ENCODE assay signal across 19 cellular contexts in the genomic region with DNA sequence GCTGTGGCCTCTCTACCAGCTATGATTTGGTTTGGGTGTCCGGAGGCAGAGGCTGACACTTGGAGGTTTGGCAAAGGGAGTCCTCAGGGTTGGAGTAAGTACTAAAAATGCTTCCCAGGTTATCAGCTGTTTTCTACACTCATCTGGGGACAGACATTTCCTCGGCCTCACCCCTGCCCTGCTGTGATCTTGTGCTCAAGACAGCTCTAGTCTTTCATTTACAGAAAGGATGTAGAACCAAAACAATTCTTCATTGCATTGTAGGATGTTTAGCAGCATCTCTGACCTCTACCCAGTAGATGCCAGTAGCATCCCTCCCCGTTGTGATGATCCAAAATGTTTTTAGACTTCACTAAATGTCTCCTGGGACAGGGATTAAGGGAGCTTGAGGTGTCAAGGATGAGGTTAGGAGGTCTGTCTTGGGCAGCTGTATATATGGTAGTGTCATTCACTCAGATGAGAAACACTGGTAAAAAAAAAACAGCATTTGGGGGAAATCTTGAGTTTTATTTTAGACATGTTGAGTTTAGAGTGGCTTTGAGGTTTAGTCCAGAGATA. TPM values are rescaled to one million over a fixed set of nuclear protein-coding genes. Genes with fewer than 3 reads are reported as not detected.
DNase-seq lines count a peak whose midpoint lies in the region; ATAC-seq lines count a peak whose summit lies in the region.
"Had no signal": no experiment of that assay in that cellular context is flagged by ENCODE, and none has a peak within 500 bp of the region (broad histone marks: within the 10 kb centered on the region; RNA-seq: fewer than 3 reads in every experiment).

No MANE protein-coding gene starts in this region.

- H3K27me3 ChIP-seq in SJCRH30, result no peaks in the 10 kb centered on the region
- H3K27me3 ChIP-seq in effector memory CD4-positive, alpha-beta T cell (replicated peaks; ENCODE audit: control insufficient read depth, insufficient read depth, low read length, poor library complexity, severe bottlenecking), result no peaks in the 10 kb centered on the region

- H3K4me3 ChIP-seq in SJCRH30, result peak overlapping the region; percentile 15; the same call in 1 of the 2 replicates
- H3K4me3 ChIP-seq in effector memory CD4-positive, alpha-beta T cell (ENCODE audit: insufficient read depth, low read depth, low read length, poor library complexity, severe bottlenecking), result no peak overlapping the region
- H3K4me3 ChIP-seq: K562, left ventricle myocardium inferior, thoracic aorta had no signal

- no peak for DNase-seq in activated naive CD4-positive, alpha-beta T cell (lab: John Stamatoyannopoulos, UW)
- peak; percentile 60 to 80 for DNase-seq in SJCRH30
- DNase-seq in effector memory CD4-positive, alpha-beta T cell, result no peak
- DNase-seq in NCI-H2107 (lab: John Stamatoyannopoulos, UW), result no peak
- DNase-seq in NK-92 (lab: John Stamatoyannopoulos, UW; ENCODE audit: unreplicated experiment), result no peak
- DNase-seq: activated CD4-positive, alpha-beta T cell treated with anti-CD3 and anti-CD28 coated beads for 48 hours; endodermal cell; GOT3; immature natural killer cell; left ventricle myocardium inferior; MV-4-11; NCI-H1930; NCI-H345 had no signal

- H3K27ac ChIP-seq in SJCRH30, result peak overlapping the region; percentile 99
- peak overlapping the region; percentile 11 for H3K27ac ChIP-seq in effector memory CD4-positive, alpha-beta T cell (ENCODE audit: insufficient read depth, low read length, poor library complexity, severe bottlenecking)
- H3K27ac ChIP-seq: left ventricle myocardium inferior, thoracic aorta had no signal

- ATAC-seq in HG02870 (IDR thresholded peaks at IDR 0.05; ENCODE audit: unreplicated experiment), result no peak
- ATAC-seq: K562 had no signal

- peak overlapping the region; percentile 90 for H3K27ac Mint-ChIP-seq in activated naive CD4-positive, alpha-beta T cell treated with anti-CD3 and anti-CD28 coated beads, Interleukin-2, amount 50 U/mL, for 24 hours
- H3K27ac Mint-ChIP-seq: endodermal cell, immature natural killer cell had no signal

- H3K4me1 Mint-ChIP-seq in activated naive CD4-positive, alpha-beta T cell treated with anti-CD3 and anti-CD28 coated beads, Interleukin-2, amount 50 U/mL, for 24 hours, result peaks cover 92% of the 10 kb centered on the region
- H3K4me1 Mint-ChIP-seq: immature natural killer cell had no signal

- peaks cover 39% of the 10 kb centered on the region for H3K4me1 ChIP-seq in SJCRH30
- H3K4me1 ChIP-seq in effector memory CD4-positive, alpha-beta T cell (ENCODE audit: control insufficient read depth, insufficient read depth, low read length, poor library complexity, severe bottlenecking), result peaks cover 71% of the 10 kb centered on the region

- H3K4me3 Mint-ChIP-seq in activated naive CD4-positive, alpha-beta T cell treated with anti-CD3 and anti-CD28 coated beads, Interleukin-2, amount 50 U/mL, for 24 hours, result peak overlapping the region; percentile 63
- H3K4me3 Mint-ChIP-seq: endodermal cell, immature natural killer cell had no signal

- peaks cover 44% of the 10 kb centered on the region for H3K36me3 Mint-ChIP-seq in activated naive CD4-positive, alpha-beta T cell treated with anti-CD3 and anti-CD28 coated beads, Interleukin-2, amount 50 U/mL, for 24 hours
- H3K36me3 Mint-ChIP-seq: immature natural killer cell had no signal

- no peaks in the 10 kb centered on the region for H3K9me3 ChIP-seq in SJCRH30 (replicated peaks)
- H3K9me3 ChIP-seq in effector memory CD4-positive, alpha-beta T cell (ENCODE audit: control insufficient read depth, low read length), result no peaks in the 10 kb centered on the region
- H3K9me3 ChIP-seq: left ventricle myocardium inferior, thoracic aorta had no signal

- H3K36me3 ChIP-seq in SJCRH30, result no peaks in the 10 kb centered on the region
- H3K36me3 ChIP-seq in effector memory CD4-positive, alpha-beta T cell (ENCODE audit: control insufficient read depth, insufficient read depth, low read length), result peaks cover 62% of the 10 kb centered on the region
- H3K36me3 ChIP-seq: left ventricle myocardium inferior, thoracic aorta had no signal

- H3K9me3 Mint-ChIP-seq in activated naive CD4-positive, alpha-beta T cell treated with anti-CD3 and anti-CD28 coated beads, Interleukin-2, amount 50 U/mL, for 24 hours, result peaks cover 7% of the 10 kb centered on the region
- H3K9me3 Mint-ChIP-seq: endodermal cell, immature natural killer cell had no signal

- H3K27me3 Mint-ChIP-seq in activated naive CD4-positive, alpha-beta T cell treated with anti-CD3 and anti-CD28 coated beads, Interleukin-2, amount 50 U/mL, for 24 hours, result no peaks in the 10 kb centered on the region

RNA-seq across cellular contexts. Expression of a gene that starts 26.6 kb away (rescaled TPM):
- 0.18 and 0.24 TPM in 2 replicates for total RNA-seq in SJCRH30 (2014; rRNA removed; shearing (Covaris generic))
- total RNA-seq: astrocyte, endodermal cell, RPMI7951 had no signal

Comparison
In these comparisons a context has a peak if more than half of its experiments do, and no peak if none do; other contexts are left out.
1. DNase-seq: peak in SJCRH30 (2 of 2); none in activated naive CD4-positive, alpha-beta T cell (0 of 4), effector memory CD4-positive, alpha-beta T cell (0 of 3), NCI-H2107 (single experiment) and NK-92 (single experiment).